In genomic region chr7:25732771-25733217, GRCh38 we compare ENCODE assay signal across 31 cellular contexts.
DNase-seq lines count a peak whose midpoint lies in the region; ATAC-seq and TF ChIP-seq lines count a peak whose summit lies in the region.
"Had no signal": no experiment of that assay in that cellular context is flagged by ENCODE, and none has a peak within 500 bp of the region (broad histone marks: within the 10 kb centered on the region; RNA-seq: fewer than 3 reads in every experiment).

No MANE protein-coding gene starts in this region.

- H3K27me3 ChIP-seq in HAP-1 (ENCODE audit: low read depth): no peaks in the 10 kb centered on the region
- no peaks in the 10 kb centered on the region for H3K27me3 ChIP-seq in neuron (ENCODE audit: insufficient read depth, low read length)
- H3K27me3 ChIP-seq: BLaER1, gastroesophageal sphincter, upper lobe of right lung had no signal

- no peak overlapping the region for H3K4me3 Mint-ChIP-seq in glutamatergic neuron (ENCODE audit: unreplicated experiment)
- H3K4me3 Mint-ChIP-seq: activated CD4-positive, alpha-beta T cell treated with anti-CD3 and anti-CD28 coated beads, Interleukin-2, amount 10 ng/mL, durations not matched to agents 7 days and 5 days; activated naive CD8-positive, alpha-beta T cell treated with anti-CD3 and anti-CD28 coated beads, Interleukin-2, amount 50 U/mL, for 24 hours; activated T-cell treated with anti-CD3 and anti-CD28 coated beads, Interleukin-2, amount 50 U/mL, for 24 hours; IgD-negative memory B cell; natural killer cell treated with Interleukin-12 subunit alpha and Interleukin-12 subunit beta and Interleukin-15 and Interleukin-18, amount 100 ng/mL, for 72 hours had no signal

- H3K27ac Mint-ChIP-seq in glutamatergic neuron (ENCODE audit: unreplicated experiment): no peak overlapping the region
- H3K27ac Mint-ChIP-seq: activated CD4-positive, alpha-beta T cell treated with anti-CD3 and anti-CD28 coated beads, Interleukin-2, amount 10 ng/mL, durations not matched to agents 7 days and 5 days; activated naive CD8-positive, alpha-beta T cell treated with anti-CD3 and anti-CD28 coated beads, Interleukin-2, amount 50 U/mL, for 24 hours; activated T-cell treated with anti-CD3 and anti-CD28 coated beads, Interleukin-2, amount 50 U/mL, for 24 hours; IgD-negative memory B cell; natural killer cell treated with Interleukin-12 subunit alpha and Interleukin-12 subunit beta and Interleukin-15 and Interleukin-18, amount 100 ng/mL, for 72 hours had no signal

- no peaks in the 10 kb centered on the region for H3K27me3 Mint-ChIP-seq in glutamatergic neuron (ENCODE audit: unreplicated experiment)

- H3K4me3 ChIP-seq in HAP-1 (peak overlapping the region; percentile 7), neuron (ENCODE audit: low read length) (peak overlapping the region; percentile 28)
- H3K4me3 ChIP-seq: BLaER1, gastroesophageal sphincter, lower lobe of right lung, mucosa of descending colon, spleen, upper lobe of right lung had no signal

- ATAC-seq in HG03045 (IDR thresholded peaks at IDR 0.05; ENCODE audit: unreplicated experiment): no peak
- ATAC-seq: activated naive CD8-positive, alpha-beta T cell treated with anti-CD3 and anti-CD28 coated beads, Interleukin-2, amount 50 U/mL, for 24 hours; gastroesophageal sphincter; lower lobe of right lung; mucosa of descending colon; natural killer cell treated with Interleukin-12 subunit alpha and Interleukin-12 subunit beta and Interleukin-15 and Interleukin-18, amount 100 ng/mL, for 72 hours; right cardiac atrium; upper lobe of right lung had no signal

- no peak for TF ChIP-seq CTCF in glutamatergic neuron (IDR thresholded peaks at IDR 0.05; ENCODE audit: partially characterized antibody, unreplicated experiment)

- no peaks in the 10 kb centered on the region for H3K36me3 ChIP-seq in HAP-1 (replicated peaks)
- no peaks in the 10 kb centered on the region for H3K36me3 ChIP-seq in neuron (ENCODE audit: insufficient read depth, low read length)
- H3K36me3 ChIP-seq: BLaER1, gastroesophageal sphincter, lower lobe of right lung, spleen, upper lobe of right lung had no signal

- in situ Hi-C loops in HAP-1 (cut with MboI; ENCODE audit: low sequenced_read_pairs): no loop called here

- H3K9me3 Mint-ChIP-seq in glutamatergic neuron (ENCODE audit: unreplicated experiment): no peaks in the 10 kb centered on the region
- H3K9me3 Mint-ChIP-seq: activated CD4-positive, alpha-beta T cell treated with anti-CD3 and anti-CD28 coated beads, Interleukin-2, amount 10 ng/mL, durations not matched to agents 7 days and 5 days; activated naive CD8-positive, alpha-beta T cell treated with anti-CD3 and anti-CD28 coated beads, Interleukin-2, amount 50 U/mL, for 24 hours; natural killer cell treated with Interleukin-12 subunit alpha and Interleukin-12 subunit beta and Interleukin-15 and Interleukin-18, amount 100 ng/mL, for 72 hours had no signal

- H3K9me3 ChIP-seq in HAP-1 (no peaks in the 10 kb centered on the region), neuron (ENCODE audit: low read length) (no peaks in the 10 kb centered on the region)
- H3K9me3 ChIP-seq: BLaER1, Caco-2, gastroesophageal sphincter, lower lobe of right lung, mucosa of descending colon, spleen, upper lobe of right lung had no signal

- H3K4me1 Mint-ChIP-seq in glutamatergic neuron (ENCODE audit: low read depth, unreplicated experiment): peaks cover 5% of the 10 kb centered on the region
- H3K4me1 Mint-ChIP-seq: activated CD4-positive, alpha-beta T cell treated with anti-CD3 and anti-CD28 coated beads, Interleukin-2, amount 10 ng/mL, durations not matched to agents 7 days and 5 days; activated naive CD8-positive, alpha-beta T cell treated with anti-CD3 and anti-CD28 coated beads, Interleukin-2, amount 50 U/mL, for 24 hours; IgD-negative memory B cell had no signal

- DNase-seq in HAP-1 (ENCODE audit: low spot score in 2 of 2): peak; percentile 74 to 81
- peak; percentile 58 for DNase-seq in NCI-H774 (lab: John Stamatoyannopoulos, UW)
- DNase-seq in glutamatergic neuron: peak; percentile 34
- DNase-seq in SK-N-DZ (ENCODE audit: low spot score): no peak
- DNase-seq in KG1 (lab: John Stamatoyannopoulos, UW): no peak
- DNase-seq in MV-4-11 (lab: John Stamatoyannopoulos, UW): no peak
- DNase-seq: activated CD4-positive, alpha-beta T cell treated with anti-CD3 and anti-CD28 coated beads, Interleukin-2, amount 10 ng/mL, durations not matched to agents 7 days and 5 days; activated naive CD8-positive, alpha-beta T cell treated with anti-CD3 and anti-CD28 coated beads, Interleukin-2, amount 50 U/mL, for 24 hours; activated T-cell treated with anti-CD3 and anti-CD28 coated beads, Interleukin-2, amount 50 U/mL, for 24 hours; Caco-2; caudate nucleus; dermis blood vessel endothelial cell; DMS79 treated with DMSO at 0.1 percent for 48 hours; hippocampal formation; kidney glomerular epithelial cell; lower lobe of right lung; mucosa of descending colon; NCI-H1105 treated with DMSO at 0.1 percent for 48 hours; NCI-H2081; right cardiac atrium; SIG-M5; spleen; SW 1271; T-helper 9 cell; upper lobe of right lung had no signal

- no peaks in the 10 kb centered on the region for H3K36me3 Mint-ChIP-seq in glutamatergic neuron (ENCODE audit: unreplicated experiment)
- H3K36me3 Mint-ChIP-seq: IgD-negative memory B cell; natural killer cell treated with Interleukin-12 subunit alpha and Interleukin-12 subunit beta and Interleukin-15 and Interleukin-18, amount 100 ng/mL, for 72 hours had no signal

- no peak overlapping the region for H2AFZ ChIP-seq in neuron (ENCODE audit: low read depth, low read length)

- H3K4me1 ChIP-seq in HAP-1 (peaks cover 44% of the 10 kb centered on the region), neuron (ENCODE audit: insufficient read depth, low read length) (peaks cover 52% of the 10 kb centered on the region)
- H3K4me1 ChIP-seq: Caco-2, lower lobe of right lung had no signal

Comparison
In these comparisons a context has a peak if more than half of its experiments do, and no peak if none do; other contexts are left out.
1. DNase-seq: peak in HAP-1 (2 of 2), NCI-H774 (single experiment) and glutamatergic neuron (single experiment); none in SK-N-DZ (single experiment), KG1 (single experiment) and MV-4-11 (single experiment).